In the genomic region with DNA sequence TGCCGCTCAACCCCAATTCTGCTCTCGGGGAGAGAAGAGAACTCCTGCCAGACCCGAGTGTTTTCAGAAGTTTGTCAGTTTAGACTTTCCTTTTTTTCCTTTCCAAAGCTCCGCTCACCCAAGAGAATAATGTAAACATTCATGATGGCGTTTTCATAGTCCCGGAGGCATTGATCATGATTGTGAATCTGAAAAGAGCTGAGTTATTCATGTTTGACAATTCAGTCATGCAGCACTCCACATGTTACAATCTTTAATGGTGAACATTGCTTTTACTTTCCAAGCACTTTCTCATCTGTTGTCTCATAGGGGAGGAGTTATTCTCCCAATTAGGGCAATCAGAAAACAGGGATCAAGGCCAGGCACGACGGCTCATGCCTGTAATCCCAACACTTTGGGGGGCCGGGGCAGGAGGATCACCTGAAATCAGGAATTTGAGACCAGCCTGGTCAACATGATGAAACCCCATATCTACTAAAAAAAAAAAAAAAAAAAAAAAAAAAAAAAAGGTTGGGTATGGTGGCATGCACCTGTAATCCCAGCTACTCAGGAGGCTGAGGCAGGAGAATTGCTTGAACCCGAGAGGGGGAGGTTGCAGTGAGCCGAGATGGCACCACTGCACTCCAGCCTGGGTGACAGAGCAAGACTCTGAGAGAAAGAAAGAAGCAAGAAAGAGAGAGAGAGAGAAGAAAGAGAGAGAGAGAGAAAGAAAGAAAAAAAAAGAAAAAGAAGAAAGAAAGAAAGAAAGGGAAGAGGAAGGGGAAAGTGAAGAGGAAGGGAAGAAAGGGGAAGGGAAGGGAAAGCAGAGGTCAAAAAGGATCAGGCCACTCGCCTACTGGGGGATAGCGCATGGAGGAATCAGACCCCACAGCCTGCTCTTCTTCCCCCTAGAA, we compare ENCODE assay signal across 8 cellular contexts.
DNase-seq lines count a peak whose midpoint lies in the region; ATAC-seq and TF ChIP-seq lines count a peak whose summit lies in the region.

No MANE protein-coding gene starts in this region.

- H3K36me3 ChIP-seq in cardiac muscle cell (no peaks in the 10 kb centered on the region), duodenal mucosa (ENCODE audit: control insufficient read depth in 1 of 2, insufficient read depth in 2 of 2, low read length in 2 of 2) (no peaks in the 10 kb centered on the region), muscle layer of colon (ENCODE audit: insufficient read depth, low read length) (no peaks in the 10 kb centered on the region), vagina (no peaks in the 10 kb centered on the region)

- peak overlapping the region; percentile 37 for H3K4me3 ChIP-seq in cardiac muscle cell
- peak overlapping the region; percentile 69 to 80 for H3K4me3 ChIP-seq in duodenal mucosa (ENCODE audit: low read depth in 1 of 2, low read length in 2 of 2)
- H3K4me3 ChIP-seq in muscle layer of colon (ENCODE audit: low read depth in 1 of 2, low read length in 2 of 2): peak overlapping the region; percentile 62 to 74
- H3K4me3 ChIP-seq in vagina: peak overlapping the region; percentile 50 to 55

- ATAC-seq in left cardiac atrium (no peak), GM21423 (IDR thresholded peaks at IDR 0.05; ENCODE audit: unreplicated experiment) (no peak)

- H3K9me3 ChIP-seq in cardiac muscle cell (ENCODE audit: low read depth): no peaks in the 10 kb centered on the region
- H3K9me3 ChIP-seq in duodenal mucosa (ENCODE audit: control insufficient read depth in 1 of 2, low read length in 2 of 2): no peaks in the 10 kb centered on the region
- no peaks in the 10 kb centered on the region for H3K9me3 ChIP-seq in muscle layer of colon (ENCODE audit: low read length)
- H3K9me3 ChIP-seq in vagina: no peaks in the 10 kb centered on the region

- peak overlapping the region in 1 of 2 donors; percentile 70 for H3K9ac ChIP-seq in duodenal mucosa (ENCODE audit: low read depth in 1 of 2, low read length in 2 of 2)
- peak overlapping the region; percentile 37 for H3K9ac ChIP-seq in muscle layer of colon (ENCODE audit: low read length)

- H3K4me1 ChIP-seq in cardiac muscle cell (ENCODE audit: low read depth) (peaks cover 5% of the 10 kb centered on the region), duodenal mucosa (ENCODE audit: control insufficient read depth in 1 of 2, insufficient read depth in 2 of 2, low read length in 2 of 2) (peaks cover 15% of the 10 kb centered on the region in 2 donors), muscle layer of colon (ENCODE audit: insufficient read depth, low read length) (peaks cover 14% of the 10 kb centered on the region), vagina (peaks cover 23% of the 10 kb centered on the region)

- H3K27me3 ChIP-seq in cardiac muscle cell (peaks cover 35% of the 10 kb centered on the region), duodenal mucosa (ENCODE audit: control insufficient read depth in 1 of 2, insufficient read depth in 2 of 2, low read length in 2 of 2) (peaks cover 28 to 30% of the 10 kb centered on the region in 2 donors), muscle layer of colon (ENCODE audit: control insufficient read depth in 1 of 2, insufficient read depth in 2 of 2, low read length in 2 of 2) (no peaks in the 10 kb centered on the region), vagina (no peaks in the 10 kb centered on the region)

- no peak overlapping the region for H3K27ac ChIP-seq in cardiac muscle cell
- no peak overlapping the region for H3K27ac ChIP-seq in duodenal mucosa (ENCODE audit: low read depth, low read length)
- peak overlapping the region; percentile 64 for H3K27ac ChIP-seq in muscle layer of colon (ENCODE audit: low read depth, low read length)
- H3K27ac ChIP-seq in vagina: peak overlapping the region; percentile 69

- intact Hi-C loops in left cardiac atrium (cut with DNase I): loop anchor here in 1 of 2 donors (5.0 to 10.0 kb wide), 2 partner anchors 114 to 346 kb away; no protein-coding TSS in a partner anchor
- intact Hi-C loops in vagina (cut with DNase I): no loop called here

- TF ChIP-seq POLR2A in vagina (IDR thresholded peaks at IDR 0.05): no peak

- DNase-seq in cardiac muscle cell (ENCODE audit: low read depth in 1 of 2, low spot score in 1 of 2) (no peak), left cardiac atrium (no peak), vagina (ENCODE audit: extremely low spot score in 2 of 2) (no peak), GDM1 (lab: John Stamatoyannopoulos, UW) (no peak), pons (ENCODE audit: low spot score) (no peak)

- TF ChIP-seq CTCF in cardiac muscle cell (IDR thresholded peaks at IDR 0.05; ENCODE audit: low read depth, low read length): no peak
- no peak for TF ChIP-seq CTCF in vagina (IDR thresholded peaks at IDR 0.05)

Comparison
In these comparisons a context has a peak if more than half of its experiments do, and no peak if none do; other contexts are left out.
1. H3K27ac ChIP-seq: peak in muscle layer of colon (single experiment) and vagina (single experiment); none in cardiac muscle cell (single experiment) and duodenal mucosa (single experiment).
2. Peak in every context shown above with its lines, with median percentiles within 50 percentile points of each other: H3K4me3 ChIP-seq.